30 cellular contexts compared by ENCODE assay signal in the genomic region with DNA sequence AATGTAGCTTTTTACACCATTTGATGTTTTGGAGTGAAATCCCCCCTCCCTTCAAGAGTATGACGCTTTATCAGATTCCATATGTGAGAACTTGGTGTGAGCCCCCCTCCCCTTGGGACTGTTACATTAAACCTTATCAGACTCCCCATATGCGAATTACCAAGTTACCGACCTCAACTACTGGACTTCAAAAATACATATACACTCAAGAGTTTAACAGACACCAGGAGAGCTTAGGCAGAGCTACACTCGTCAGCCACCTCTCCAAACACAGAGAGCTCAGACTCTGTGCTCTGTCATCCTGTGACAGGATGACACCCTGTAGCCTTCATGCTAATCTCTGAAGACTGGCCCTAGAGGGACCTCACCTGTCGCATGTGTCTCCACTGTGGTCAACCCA.
"Had no signal": no experiment of that assay in that cellular context is flagged by ENCODE, and none has a peak within 500 bp of the region (broad histone marks: within the 10 kb centered on the region; RNA-seq: fewer than 3 reads in every experiment).

No MANE protein-coding gene starts in this region.

- H3K27me3 ChIP-seq: esophagus muscularis mucosa, foreskin keratinocyte, gastroesophageal sphincter, heart left ventricle, left lung, neutrophil, right lobe of liver, suprapubic skin, vagina had no signal

- H3K4me3 ChIP-seq: esophagus muscularis mucosa, gastroesophageal sphincter, heart left ventricle, left lung, mucosa of descending colon, right lobe of liver, suprapubic skin, vagina had no signal

- FAIRE-seq: islet of Langerhans, small intestine had no signal

- ATAC-seq: foreskin keratinocyte; gastroesophageal sphincter; heart left ventricle; left cardiac atrium; left lung; mucosa of descending colon; natural killer cell treated with Interleukin-12 subunit alpha and Interleukin-12 subunit beta and Interleukin-15 and Interleukin-18, amount 100 ng/mL, for 72 hours; right lobe of liver; stimulated activated naive CD8-positive, alpha-beta T cell treated with anti-CD3 and anti-CD28 coated beads, Interleukin-15, amount 100 ng/mL, for 72 hours had no signal

- H3K9me3 Mint-ChIP-seq: endodermal cell; mesothelial cell of epicardium; naive B cell; natural killer cell treated with Interleukin-12 subunit alpha and Interleukin-12 subunit beta and Interleukin-15 and Interleukin-18, amount 100 ng/mL, for 72 hours; neural crest cell; stimulated activated naive CD8-positive, alpha-beta T cell treated with anti-CD3 and anti-CD28 coated beads, Interleukin-15, amount 100 ng/mL, for 72 hours had no signal

- DNase-seq: cortex of kidney; effector CD4-positive, alpha-beta T cell; endodermal cell; foreskin keratinocyte; heart left ventricle; hippocampal formation; left cardiac atrium; left lung; mesenchymal stem cell; mucosa of descending colon; naive B cell; right lobe of liver; small intestine; stimulated activated CD4-positive, alpha-beta T cell treated with anti-CD3 and anti-CD28 coated beads, Interleukin-12 subunit alpha, Interleukin-12 subunit beta, amount 100 ng/mL, for 4 hours; stimulated activated CD4-positive, alpha-beta T cell treated with anti-CD3 and anti-CD28 coated beads, Interleukin-1b, Interleukin-23, amount 100 ng/mL, for 48 hours; stimulated activated CD4-positive, alpha-beta T cell treated with anti-CD3 and anti-CD28 coated beads, Interleukin-4, amount 100 ng/mL, for 1 hour; stimulated activated CD8-positive, alpha-beta memory T cell treated with anti-CD3 and anti-CD28 coated beads, Interleukin-4, amount 100 ng/mL, for 48 hours; stimulated activated naive CD4-positive, alpha-beta T cell; stimulated activated naive CD8-positive, alpha-beta T cell treated with anti-CD3 and anti-CD28 coated beads, Interleukin-15, amount 100 ng/mL, for 72 hours; trophoblast cell had no signal

- H3K27me3 Mint-ChIP-seq: naive B cell; natural killer cell treated with Interleukin-12 subunit alpha and Interleukin-12 subunit beta and Interleukin-15 and Interleukin-18, amount 100 ng/mL, for 72 hours; stimulated activated naive CD8-positive, alpha-beta T cell treated with anti-CD3 and anti-CD28 coated beads, Interleukin-15, amount 100 ng/mL, for 72 hours had no signal

- H3K4me3 Mint-ChIP-seq: endodermal cell; mesothelial cell of epicardium; naive B cell; natural killer cell treated with Interleukin-12 subunit alpha and Interleukin-12 subunit beta and Interleukin-15 and Interleukin-18, amount 100 ng/mL, for 72 hours; neural crest cell; stimulated activated naive CD8-positive, alpha-beta T cell treated with anti-CD3 and anti-CD28 coated beads, Interleukin-15, amount 100 ng/mL, for 72 hours had no signal

- H3K36me3 Mint-ChIP-seq: natural killer cell treated with Interleukin-12 subunit alpha and Interleukin-12 subunit beta and Interleukin-15 and Interleukin-18, amount 100 ng/mL, for 72 hours had no signal

- H3K4me1 Mint-ChIP-seq: endodermal cell; naive B cell; neural crest cell; stimulated activated naive CD8-positive, alpha-beta T cell treated with anti-CD3 and anti-CD28 coated beads, Interleukin-15, amount 100 ng/mL, for 72 hours had no signal

- H3K27ac Mint-ChIP-seq: endodermal cell; mesothelial cell of epicardium; natural killer cell treated with Interleukin-12 subunit alpha and Interleukin-12 subunit beta and Interleukin-15 and Interleukin-18, amount 100 ng/mL, for 72 hours; progenitor cell of endocrine pancreas had no signal
